ENCODE assay signal across 9 cellular contexts in genomic region chr4:15400911-15401671, GRCh38. TPM values are rescaled to one million over a fixed set of nuclear protein-coding genes. Genes with fewer than 3 reads are reported as not detected.
DNase-seq lines count a peak whose midpoint lies in the region; ATAC-seq and TF ChIP-seq lines count a peak whose summit lies in the region.
"Had no signal": no experiment of that assay in that cellular context is flagged by ENCODE, and none has a peak within 500 bp of the region (broad histone marks: within the 10 kb centered on the region; RNA-seq: fewer than 3 reads in every experiment).

No MANE protein-coding gene starts in this region.

- CTCF ChIA-PET in AG04449 (lab: Yijun Ruan, JAX), result interaction anchor here (0.7 to 7.2 kb wide), 5 partner anchors 9 to 163 kb away, joined by 3 to 74 read pairs (median 5); no protein-coding TSS in a partner anchor

- peak; percentile 86 for DNase-seq in AG04449 (ENCODE audit: low read depth, low spot score)
- peak; percentile 76 for DNase-seq in LHCN-M2 (ENCODE audit: low read depth)
- DNase-seq in islet precursor cell, result peak; percentile 87
- peak in 2 of 3 donors; percentile 12 to 13 for DNase-seq in stimulated activated CD4-positive, alpha-beta T cell treated with anti-CD3 and anti-CD28 coated beads, TNF-alpha, amount 100 ng/mL, for 48 hours (ENCODE audit: low read depth in 3 of 3)

- H3K4me3 Mint-ChIP-seq in activated naive CD4-positive, alpha-beta T cell treated with anti-CD3 and anti-CD28 coated beads, Interleukin-2, amount 50 U/mL, for 24 hours, result peak overlapping the region; percentile 81
- H3K4me3 Mint-ChIP-seq: brain had no signal

- peak overlapping the region; percentile 95 for H3K27ac Mint-ChIP-seq in activated naive CD4-positive, alpha-beta T cell treated with anti-CD3 and anti-CD28 coated beads, Interleukin-2, amount 50 U/mL, for 24 hours

- H3K27me3 Mint-ChIP-seq in activated naive CD4-positive, alpha-beta T cell treated with anti-CD3 and anti-CD28 coated beads, Interleukin-2, amount 50 U/mL, for 24 hours, result no peaks in the 10 kb centered on the region
- H3K27me3 Mint-ChIP-seq: brain had no signal

- no peak overlapping the region for H3K4me3 ChIP-seq in AG04449 (ENCODE audit: low read depth, low read length)

- POLR2A ChIA-PET in AG04449 (lab: Yijun Ruan, JAX), result interaction anchor here (1.0 kb wide), 1 partner anchor 166 kb away, joined by 3 read pairs; no protein-coding TSS in a partner anchor

- H3K9me3 Mint-ChIP-seq in activated naive CD4-positive, alpha-beta T cell treated with anti-CD3 and anti-CD28 coated beads, Interleukin-2, amount 50 U/mL, for 24 hours, result no peaks in the 10 kb centered on the region

- peaks cover 64% of the 10 kb centered on the region for H3K4me1 Mint-ChIP-seq in activated naive CD4-positive, alpha-beta T cell treated with anti-CD3 and anti-CD28 coated beads, Interleukin-2, amount 50 U/mL, for 24 hours

- ATAC-seq in GM19452 (IDR thresholded peaks at IDR 0.05; ENCODE audit: unreplicated experiment) (peak; percentile 65), GM21619 (IDR thresholded peaks at IDR 0.05; ENCODE audit: unreplicated experiment) (no peak), HG03045 (IDR thresholded peaks at IDR 0.05; ENCODE audit: unreplicated experiment) (no peak)

- no peak for TF ChIP-seq CTCF in AG04449 (IDR thresholded peaks at IDR 0.05; ENCODE audit: insufficient read depth, low read length, missing control alignments)

- no peaks in the 10 kb centered on the region for H3K36me3 Mint-ChIP-seq in activated naive CD4-positive, alpha-beta T cell treated with anti-CD3 and anti-CD28 coated beads, Interleukin-2, amount 50 U/mL, for 24 hours
- H3K36me3 Mint-ChIP-seq: brain had no signal

RNA-seq across cellular contexts. Expression of gene C1QTNF7, which starts 26.7 kb away (rescaled TPM):
- total RNA-seq in LHCN-M2 (2014; rRNA removed), result not detected in 2 replicates
- not detected for polyA plus RNA-seq in LHCN-M2 (2012)

Comparison
In these comparisons a context has a peak if more than half of its experiments do, and no peak if none do; other contexts are left out.
1. DNase-seq: peak in every context shown above with its lines; median percentile 87 in islet precursor cell; 86 in AG04449; 76 in LHCN-M2; 12 in stimulated activated CD4-positive, alpha-beta T cell treated with anti-CD3 and anti-CD28 coated beads, TNF-alpha, amount 100 ng/mL, for 48 hours.